In the genomic region with DNA sequence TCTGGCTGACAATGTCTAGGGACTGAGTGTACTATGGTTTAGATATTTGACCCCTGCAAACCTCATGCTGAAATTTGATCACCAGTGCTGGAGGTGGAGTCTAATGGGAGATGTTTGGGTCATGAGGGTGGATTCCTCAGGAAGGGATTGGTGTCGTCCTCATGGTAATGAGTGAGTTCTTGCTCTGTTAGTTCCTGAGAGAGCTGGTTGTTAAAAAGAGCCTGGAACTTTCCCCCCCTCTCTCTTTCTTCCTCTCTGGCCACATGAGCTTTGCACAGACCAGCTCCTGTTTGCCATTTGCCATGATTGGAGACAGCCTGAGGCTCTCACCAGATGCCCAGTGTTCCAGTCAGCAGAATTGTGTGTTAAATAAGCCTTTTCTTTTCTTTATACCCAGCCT, we compare ENCODE assay signal across 19 cellular contexts. TPM values are rescaled to one million over a fixed set of nuclear protein-coding genes. Genes with fewer than 3 reads are reported as not detected.
DNase-seq lines count a peak whose midpoint lies in the region; ATAC-seq and TF ChIP-seq lines count a peak whose summit lies in the region.
"Had no signal": no experiment of that assay in that cellular context is flagged by ENCODE, and none has a peak within 500 bp of the region (broad histone marks: within the 10 kb centered on the region; RNA-seq: fewer than 3 reads in every experiment).

No MANE protein-coding gene starts in this region.

- DNase-seq in COLO829 (ENCODE audit: low spot score) (peak; percentile 87), HT1080 (ENCODE audit: low read depth) (peak; percentile 77), brain microvascular endothelial cell (peak; percentile 49), myocyte (ENCODE audit: low read depth) (peak; percentile 83), NCI-H2029 (lab: John Stamatoyannopoulos, UW) (no peak), Right ventricle myocardium superior (no peak), heart left ventricle (no peak)
- DNase-seq in activated CD4-positive, alpha-beta T cell treated with anti-CD3 and anti-CD28 coated beads, Interleukin-2, amount 50 U/mL, for 4 hours, result no peak
- DNase-seq: activated CD4-positive, alpha-beta T cell treated with anti-CD3 and anti-CD28 coated beads, Interleukin-2, amount 50 U/mL, for 48 hours; activated T-cell treated with anti-CD3 and anti-CD28 coated beads, Interleukin-2, amount 50 U/mL, for 48 hours; CD8-positive, alpha-beta T cell; central memory CD4-positive, alpha-beta T cell; effector memory CD4-positive, alpha-beta T cell; GDM1; immature natural killer cell; ovary; SIG-M5; upper lobe of right lung had no signal

- peak overlapping the region; percentile 12 for H3K27ac ChIP-seq in brain microvascular endothelial cell
- H3K27ac ChIP-seq in heart left ventricle, result no peak overlapping the region
- H3K27ac ChIP-seq: gastroesophageal sphincter, ovary, upper lobe of right lung had no signal

- H3K9me3 ChIP-seq in heart left ventricle, result peaks cover 0 to 19% (median 4%) of the 10 kb centered on the region in 12 donors
- H3K9me3 ChIP-seq: gastroesophageal sphincter, ovary, upper lobe of right lung had no signal

- no peak for ATAC-seq in Right ventricle myocardium superior (ENCODE audit: poor library complexity)
- ATAC-seq in heart left ventricle, result no peak
- ATAC-seq: CD8-positive, alpha-beta T cell; gastroesophageal sphincter; upper lobe of right lung had no signal

- no peak for TF ChIP-seq POLR2A in heart left ventricle (IDR thresholded peaks at IDR 0.05)

- no peaks in the 10 kb centered on the region for H3K4me1 ChIP-seq in heart left ventricle
- H3K4me1 ChIP-seq: gastroesophageal sphincter, upper lobe of right lung had no signal

- H3K36me3 ChIP-seq in brain microvascular endothelial cell (replicated peaks) (no peaks in the 10 kb centered on the region), heart left ventricle (no peaks in the 10 kb centered on the region)
- H3K36me3 ChIP-seq: gastroesophageal sphincter, ovary, upper lobe of right lung had no signal

- in situ Hi-C loops in brain microvascular endothelial cell (cut with HindIII; ENCODE audit: low pct_ligation_motif_present, low sequenced_read_pairs), result no loop called here

- H3K4me3 ChIP-seq in brain microvascular endothelial cell (ENCODE audit: low read depth, low read length) (no peak overlapping the region), heart left ventricle (no peak overlapping the region)
- H3K4me3 ChIP-seq: gastroesophageal sphincter, ovary, upper lobe of right lung had no signal

- no peaks in the 10 kb centered on the region for H3K27me3 ChIP-seq in brain microvascular endothelial cell (replicated peaks)
- H3K27me3 ChIP-seq in heart left ventricle, result no peaks in the 10 kb centered on the region
- H3K27me3 ChIP-seq: gastroesophageal sphincter, ovary, upper lobe of right lung had no signal

- intact Hi-C loops in Right ventricle myocardium superior (cut with DNase I), result no loop called here
- intact Hi-C loops in heart left ventricle (cut with DNase I), result no loop called here

- TF ChIP-seq CTCF in brain microvascular endothelial cell (IDR thresholded peaks at IDR 0.05; ENCODE audit: low read depth, low read length, missing control alignments) (no peak), heart left ventricle (IDR thresholded peaks at IDR 0.05) (no peak)

- WGBS in heart left ventricle, 4 donors, result 14 to 38% (median 23%) methylated on average over 1 of the region's 1 CpG

RNA-seq across cellular contexts. Expression of a gene that starts 36.6 kb away (rescaled TPM):
- 24.8 and 29.1 TPM in 2 replicates for total RNA-seq in HT1080 (2014; rRNA removed; shearing (Covaris generic))
- 23.2 and 23.9 TPM in 2 replicates for polyA plus RNA-seq in HT1080 (2015; cell fraction: cytosol; rRNA removed)
- 27.9 and 28.0 TPM in 2 replicates for polyA plus RNA-seq in HT1080 (2015; cell fraction: nucleus; rRNA removed)
- 6.3 and 14.7 TPM in 2 replicates for total RNA-seq in myocyte
- 6.9 TPM for polyA plus RNA-seq in myocyte (2012)
- 1.2 TPM for total RNA-seq in Right ventricle myocardium superior
- total RNA-seq in heart left ventricle, result 1 to 10 TPM in 2 of 9 donors, under 1 TPM in 5, not detected in 2; 0.40 to 2.6 (median 0.75) TPM
- polyA plus RNA-seq in heart left ventricle, result under 1 TPM; 0.34 to 0.50 TPM

Comparison
In these comparisons a context has a peak if more than half of its experiments do, and no peak if none do; other contexts are left out.
1. DNase-seq: peak in COLO829 (single experiment), HT1080 (single experiment), brain microvascular endothelial cell (single experiment) and myocyte (single experiment); none in NCI-H2029 (single experiment), Right ventricle myocardium superior (single experiment), heart left ventricle (0 of 5) and activated CD4-positive, alpha-beta T cell treated with anti-CD3 and anti-CD28 coated beads, Interleukin-2, amount 50 U/mL, for 4 hours (0 of 2).